In the genomic region with DNA sequence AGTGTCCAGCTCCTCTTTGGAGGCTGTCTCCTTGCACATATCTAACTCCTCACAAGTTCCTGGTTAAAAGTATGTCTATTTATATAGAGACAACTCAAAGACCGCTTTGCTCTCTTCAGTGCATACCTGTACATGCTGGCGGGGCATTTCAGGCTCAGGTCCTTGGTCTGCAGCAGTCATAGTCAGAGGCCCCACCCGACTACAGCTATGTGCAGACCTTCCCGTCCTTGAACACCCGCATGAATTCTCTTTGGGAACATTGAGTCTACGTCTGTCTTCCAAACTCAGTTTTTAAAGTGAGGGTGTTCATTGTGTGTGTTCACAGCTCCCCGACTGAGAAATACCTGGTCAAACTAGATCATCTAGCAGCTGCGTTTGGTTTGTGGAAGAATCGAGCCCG, we compare ENCODE assay signal across 9 cellular contexts. TPM values are rescaled to one million over a fixed set of nuclear protein-coding genes. Genes with fewer than 3 reads are reported as not detected.
DNase-seq lines count a peak whose midpoint lies in the region; ATAC-seq and TF ChIP-seq lines count a peak whose summit lies in the region.
"Had no signal": no experiment of that assay in that cellular context is flagged by ENCODE, and none has a peak within 500 bp of the region (broad histone marks: within the 10 kb centered on the region; RNA-seq: fewer than 3 reads in every experiment).

No MANE protein-coding gene starts in this region.

- no peak for TF ChIP-seq POLR2A in body of pancreas (IDR thresholded peaks at IDR 0.05)

- H3K27me3 ChIP-seq in iPS DF 6.9 (ENCODE audit: control insufficient read depth, insufficient read depth, low read length) = no peaks in the 10 kb centered on the region
- H3K27me3 ChIP-seq in body of pancreas = no peaks in the 10 kb centered on the region

- peaks cover 35% of the 10 kb centered on the region for H3K4me1 Mint-ChIP-seq in activated CD4-positive, alpha-beta T cell treated with anti-CD3 and anti-CD28 coated beads, Interleukin-2, amount 10 ng/mL, durations not matched to agents 24 days and 14 days
- peaks cover 38% of the 10 kb centered on the region for H3K4me1 Mint-ChIP-seq in activated CD4-positive, alpha-beta memory T cell treated with anti-CD3 and anti-CD28 coated beads, Interleukin-2, amount 10 ng/mL, durations not matched to agents 7 days and 5 days
- H3K4me1 Mint-ChIP-seq in stimulated activated memory B cell treated with anti-CD40 and anti-IgM and Interleukin-4, amounts not matched to agents 10 μg/mL and 1 μg/mL and 100 μg/mL, for 72 hours = peaks cover 54% of the 10 kb centered on the region

- no peaks in the 10 kb centered on the region for H3K9me3 ChIP-seq in iPS DF 6.9 (ENCODE audit: control insufficient read depth, insufficient read depth, low read length)
- no peaks in the 10 kb centered on the region for H3K9me3 ChIP-seq in body of pancreas

- intact Hi-C loops in activated CD4-positive, alpha-beta T cell treated with anti-CD3 and anti-CD28 coated beads, Interleukin-2, amount 10 ng/mL, durations not matched to agents 24 days and 14 days (cut with micrococcal nuclease) = loop anchor here (10.0 kb wide), 1 partner anchor 1289 kb away; the partner anchor contains the start of gene MID1IP1
- intact Hi-C loops in body of pancreas (cut with DNase I) = loop anchor here (10.0 kb wide), 1 partner anchor 61 kb away; no protein-coding TSS in a partner anchor

- H3K27me3 Mint-ChIP-seq in activated CD4-positive, alpha-beta T cell treated with anti-CD3 and anti-CD28 coated beads, Interleukin-2, amount 10 ng/mL, durations not matched to agents 24 days and 14 days = no peaks in the 10 kb centered on the region
- H3K27me3 Mint-ChIP-seq in activated CD4-positive, alpha-beta memory T cell treated with anti-CD3 and anti-CD28 coated beads, Interleukin-2, amount 10 ng/mL, durations not matched to agents 7 days and 5 days = no peaks in the 10 kb centered on the region
- no peaks in the 10 kb centered on the region for H3K27me3 Mint-ChIP-seq in stimulated activated memory B cell treated with anti-CD40 and anti-IgM and Interleukin-4, amounts not matched to agents 10 μg/mL and 1 μg/mL and 100 μg/mL, for 72 hours

- no peaks in the 10 kb centered on the region for H3K9me3 Mint-ChIP-seq in activated CD4-positive, alpha-beta T cell treated with anti-CD3 and anti-CD28 coated beads, Interleukin-2, amount 10 ng/mL, durations not matched to agents 24 days and 14 days
- no peaks in the 10 kb centered on the region for H3K9me3 Mint-ChIP-seq in activated CD4-positive, alpha-beta memory T cell treated with anti-CD3 and anti-CD28 coated beads, Interleukin-2, amount 10 ng/mL, durations not matched to agents 7 days and 5 days
- H3K9me3 Mint-ChIP-seq in stimulated activated memory B cell treated with anti-CD40 and anti-IgM and Interleukin-4, amounts not matched to agents 10 μg/mL and 1 μg/mL and 100 μg/mL, for 72 hours = no peaks in the 10 kb centered on the region

- H3K4me3 ChIP-seq in iPS DF 6.9 (ENCODE audit: low read length) = peak overlapping the region; percentile 65; the same call in 1 of the 2 replicates
- no peak overlapping the region for H3K4me3 ChIP-seq in body of pancreas

- no CpG with 5 or more reads among the region's 10 CpGs for WGBS in iPS DF 6.9 (ENCODE audit: insufficient coverage, insufficient read length)
- WGBS in body of pancreas, 2 donors = 28 to 43% methylated on average over 2 to 10 of the region's 10 CpGs

- TF ChIP-seq CTCF in body of pancreas (IDR thresholded peaks at IDR 0.05) = no peak

- ATAC-seq in stimulated activated memory B cell treated with anti-CD40 and anti-IgM and Interleukin-4, amounts not matched to agents 10 μg/mL and 1 μg/mL and 100 μg/mL, for 72 hours = no peak
- ATAC-seq in HG02678 (IDR thresholded peaks at IDR 0.05; ENCODE audit: unreplicated experiment) = no peak
- ATAC-seq in body of pancreas = no peak

- POLR2A ChIA-PET in activated CD4-positive, alpha-beta memory T cell treated with anti-CD3 and anti-CD28 coated beads, Interleukin-2, amount 10 ng/mL, durations not matched to agents 7 days and 5 days (lab: Charles Lee) = interaction anchor here (1.6 to 18.0 kb wide), 5 partner anchors 11 to 277 kb away, joined by 3 to 387 read pairs (median 14); no protein-coding TSS in a partner anchor

- H3K4me1 ChIP-seq in iPS DF 6.9 (ENCODE audit: control insufficient read depth, insufficient read depth, low read length) (peaks cover 3% of the 10 kb centered on the region), body of pancreas (peaks cover 42% of the 10 kb centered on the region)

- CTCF ChIA-PET in activated CD4-positive, alpha-beta memory T cell treated with anti-CD3 and anti-CD28 coated beads, Interleukin-2, amount 10 ng/mL, durations not matched to agents 7 days and 5 days (lab: Charles Lee) = interaction anchor here (1.0 to 2.0 kb wide), 2 partner anchors 28 to 78 kb away, joined by 3 to 6 read pairs; no protein-coding TSS in a partner anchor

- H3K4me3 Mint-ChIP-seq in activated CD4-positive, alpha-beta T cell treated with anti-CD3 and anti-CD28 coated beads, Interleukin-2, amount 10 ng/mL, durations not matched to agents 24 days and 14 days = peak overlapping the region; percentile 97
- peak overlapping the region; percentile 92 for H3K4me3 Mint-ChIP-seq in activated CD4-positive, alpha-beta memory T cell treated with anti-CD3 and anti-CD28 coated beads, Interleukin-2, amount 10 ng/mL, durations not matched to agents 7 days and 5 days
- H3K4me3 Mint-ChIP-seq in stimulated activated memory B cell treated with anti-CD40 and anti-IgM and Interleukin-4, amounts not matched to agents 10 μg/mL and 1 μg/mL and 100 μg/mL, for 72 hours = peak overlapping the region; percentile 95

- H3K27ac ChIP-seq in iPS DF 6.9 (ENCODE audit: low read length) (no peak overlapping the region), body of pancreas (peak overlapping the region in 1 of 4 donors; percentile 89)

- H3K36me3 Mint-ChIP-seq in activated CD4-positive, alpha-beta T cell treated with anti-CD3 and anti-CD28 coated beads, Interleukin-2, amount 10 ng/mL, durations not matched to agents 24 days and 14 days (ENCODE audit: low read depth) = peaks cover 24% of the 10 kb centered on the region
- H3K36me3 Mint-ChIP-seq in activated CD4-positive, alpha-beta memory T cell treated with anti-CD3 and anti-CD28 coated beads, Interleukin-2, amount 10 ng/mL, durations not matched to agents 7 days and 5 days (ENCODE audit: low read depth) = peaks cover 10% of the 10 kb centered on the region
- H3K36me3 Mint-ChIP-seq in stimulated activated memory B cell treated with anti-CD40 and anti-IgM and Interleukin-4, amounts not matched to agents 10 μg/mL and 1 μg/mL and 100 μg/mL, for 72 hours = peaks cover 5% of the 10 kb centered on the region

- no peak for DNase-seq in activated CD4-positive, alpha-beta T cell treated with anti-CD3 and anti-CD28 coated beads, Interleukin-2, amount 10 ng/mL, durations not matched to agents 24 days and 14 days
- no peak for DNase-seq in activated CD4-positive, alpha-beta T cell treated with anti-CD3 and anti-CD28 coated beads for 48 hours
- no peak for DNase-seq in activated CD4-positive, alpha-beta memory T cell treated with anti-CD3 and anti-CD28 coated beads, Interleukin-2, amount 10 ng/mL, durations not matched to agents 7 days and 5 days
- DNase-seq in iPS DF 6.9 (ENCODE audit: low read depth, low spot score) (no peak), NCI-H2171 treated with DMSO at 0.1 percent for 48 hours (lab: John Stamatoyannopoulos, UW) (no peak), body of pancreas (no peak)
- DNase-seq: activated naive CD4-positive, alpha-beta T cell treated with Interleukin-2 at 50 U/mL for 16 hours had no signal

- no peak overlapping the region for H3K27ac Mint-ChIP-seq in activated CD4-positive, alpha-beta T cell treated with anti-CD3 and anti-CD28 coated beads, Interleukin-2, amount 10 ng/mL, durations not matched to agents 24 days and 14 days
- H3K27ac Mint-ChIP-seq in activated CD4-positive, alpha-beta memory T cell treated with anti-CD3 and anti-CD28 coated beads, Interleukin-2, amount 10 ng/mL, durations not matched to agents 7 days and 5 days = no peak overlapping the region
- no peak overlapping the region for H3K27ac Mint-ChIP-seq in stimulated activated memory B cell treated with anti-CD40 and anti-IgM and Interleukin-4, amounts not matched to agents 10 μg/mL and 1 μg/mL and 100 μg/mL, for 72 hours

- H3K36me3 ChIP-seq in iPS DF 6.9 (ENCODE audit: control insufficient read depth, insufficient read depth, low read length) (no peaks in the 10 kb centered on the region), body of pancreas (replicated peaks in 1 of 2; ENCODE audit: insufficient read depth in 1 of 2, low read depth in 2 of 2) (no peaks in the 10 kb centered on the region)

RNA-seq across cellular contexts. Expression of gene BCOR, which starts 4.2 kb away (rescaled TPM):
- total RNA-seq in activated CD4-positive, alpha-beta T cell treated with anti-CD3 and anti-CD28 coated beads, Interleukin-2, amount 10 ng/mL, durations not matched to agents 24 days and 14 days = 61.0 and 64.5 TPM in 2 replicates
- 10 to 100 TPM; 46.6 to 46.8 TPM for total RNA-seq in activated CD4-positive, alpha-beta memory T cell treated with anti-CD3 and anti-CD28 coated beads, Interleukin-2, amount 10 ng/mL, durations not matched to agents 7 days and 5 days
- 10 to 100 TPM; 13.2 to 23.6 TPM for total RNA-seq in body of pancreas
